ENCODE assay signal across 9 cellular contexts in the genomic region with DNA sequence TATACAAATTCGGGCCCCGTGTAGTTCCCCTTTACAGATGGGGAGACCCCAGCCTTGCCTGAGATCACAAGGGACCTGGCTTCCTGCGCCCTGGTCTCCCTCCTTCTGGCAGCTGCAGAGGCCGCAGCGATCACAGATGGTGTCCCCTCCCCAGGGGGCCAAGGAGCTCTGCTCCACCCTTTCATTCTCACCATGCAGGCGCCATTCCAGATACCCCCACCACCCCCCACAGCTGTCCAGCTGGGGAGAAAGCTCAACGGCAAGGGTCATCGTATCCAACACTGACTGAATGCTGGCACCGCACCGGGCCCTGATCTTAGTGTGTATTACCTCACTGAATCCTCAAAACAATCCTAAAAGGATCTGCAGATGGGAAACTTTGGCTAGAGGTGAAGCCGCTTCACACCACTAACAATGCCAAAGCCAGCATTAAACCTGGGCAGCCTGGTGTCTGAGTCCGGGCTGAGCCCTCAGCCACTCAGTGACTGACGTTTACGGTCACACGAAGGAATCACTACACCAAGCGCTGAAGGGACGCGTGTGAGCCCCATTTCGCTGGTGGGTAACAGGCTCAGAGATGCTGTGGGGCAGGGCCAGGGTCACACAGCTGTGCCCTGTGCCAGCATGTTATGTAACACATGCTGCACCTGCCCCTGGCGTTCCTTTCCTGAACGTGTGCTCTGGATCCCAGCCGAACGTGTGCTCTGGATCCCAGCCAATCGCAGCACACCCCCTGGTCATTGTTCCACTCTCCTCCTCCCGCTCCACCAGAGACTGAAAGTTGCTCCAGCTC. TPM values are rescaled to one million over a fixed set of nuclear protein-coding genes. Genes with fewer than 3 reads are reported as not detected.
DNase-seq lines count a peak whose midpoint lies in the region; ATAC-seq and TF ChIP-seq lines count a peak whose summit lies in the region.
"Had no signal": no experiment of that assay in that cellular context is flagged by ENCODE, and none has a peak within 500 bp of the region (broad histone marks: within the 10 kb centered on the region; RNA-seq: fewer than 3 reads in every experiment).

No MANE protein-coding gene starts in this region.

- H3K27ac ChIP-seq in heart right ventricle (peak overlapping the region in 9 of 10 donors; percentile 13 to 81 (median 73)), upper lobe of right lung (peak overlapping the region; percentile 11)

- peak overlapping the region; percentile 66 for H3K9ac ChIP-seq in NT2/D1 (ENCODE audit: insufficient read length, low read depth)

- H3K27ac Mint-ChIP-seq in activated naive CD4-positive, alpha-beta T cell treated with anti-CD3 and anti-CD28 coated beads, Interleukin-2, amount 50 U/mL, for 72 hours: peak overlapping the region; percentile 56 to 62
- H3K27ac Mint-ChIP-seq in HFFc6: no peak overlapping the region

- H3K36me3 Mint-ChIP-seq in activated naive CD4-positive, alpha-beta T cell treated with anti-CD3 and anti-CD28 coated beads, Interleukin-2, amount 50 U/mL, for 72 hours: no peaks in the 10 kb centered on the region
- no peaks in the 10 kb centered on the region for H3K36me3 Mint-ChIP-seq in HFFc6 (ENCODE audit: low read depth)

- H3K27me3 Mint-ChIP-seq in HFFc6 (ENCODE audit: insufficient read depth): peaks cover 10% of the 10 kb centered on the region
- H3K27me3 Mint-ChIP-seq: CD8-positive, alpha-beta memory T cell had no signal

- peaks cover 37% of the 10 kb centered on the region for H3K4me1 ChIP-seq in NT2/D1 (ENCODE audit: insufficient read depth, insufficient read length)
- peaks cover 30 to 86% (median 75%) of the 10 kb centered on the region in 9 donors for H3K4me1 ChIP-seq in heart right ventricle
- H3K4me1 ChIP-seq in upper lobe of right lung: peaks cover 24% of the 10 kb centered on the region

- TF ChIP-seq CTCF in heart right ventricle (IDR thresholded peaks at IDR 0.05) (no peak), upper lobe of right lung (IDR thresholded peaks at IDR 0.05) (no peak), HFFc6 (IDR thresholded peaks at IDR 0.05) (no peak)

- H3K9me3 ChIP-seq in NT2/D1 (ENCODE audit: insufficient read depth, low read length) (no peaks in the 10 kb centered on the region), heart right ventricle (no peaks in the 10 kb centered on the region), upper lobe of right lung (no peaks in the 10 kb centered on the region)

- WGBS in heart right ventricle, 2 donors: 45 to 71% methylated on average over 25 of the region's 25 CpGs

- intact Hi-C loops in heart right ventricle (cut with DNase I) (no loop called here), upper lobe of right lung (cut with DNase I) (no loop called here)

- H3K9me3 Mint-ChIP-seq in activated naive CD4-positive, alpha-beta T cell treated with anti-CD3 and anti-CD28 coated beads, Interleukin-2, amount 50 U/mL, for 72 hours: no peaks in the 10 kb centered on the region
- H3K9me3 Mint-ChIP-seq in HFFc6: no peaks in the 10 kb centered on the region
- H3K9me3 Mint-ChIP-seq: CD8-positive, alpha-beta memory T cell had no signal

- no peak overlapping the region for H3K4me3 Mint-ChIP-seq in HFFc6
- H3K4me3 Mint-ChIP-seq: CD8-positive, alpha-beta memory T cell had no signal

- peak overlapping the region; percentile 24 for H3K4me3 ChIP-seq in NT2/D1 (ENCODE audit: insufficient read length, low read depth)
- H3K4me3 ChIP-seq in heart right ventricle: peak overlapping the region in 8 of 10 donors; percentile 21 to 54 (median 44)
- H3K4me3 ChIP-seq in upper lobe of right lung: no peak overlapping the region

- peaks cover 7% of the 10 kb centered on the region for H3K27me3 ChIP-seq in NT2/D1 (ENCODE audit: insufficient read depth, insufficient read length)
- no peaks in the 10 kb centered on the region for H3K27me3 ChIP-seq in heart right ventricle
- no peaks in the 10 kb centered on the region for H3K27me3 ChIP-seq in upper lobe of right lung

- DNase-seq in activated naive CD4-positive, alpha-beta T cell treated with anti-CD3 and anti-CD28 coated beads, Interleukin-2, amount 50 U/mL, for 72 hours (ENCODE audit: low spot score in 2 of 2): no peak
- DNase-seq in activated naive CD4-positive, alpha-beta T cell treated with anti-CD3 and anti-CD28 coated beads, Interleukin-2, amount 50 U/mL, for 16 hours: no peak
- DNase-seq in NT2/D1 (ENCODE audit: low read depth, low spot score) (no peak), heart right ventricle (peak in 1 of 2 donors; percentile 57), upper lobe of right lung (no peak), HFFc6 (no peak)

- H3K36me3 ChIP-seq in NT2/D1 (ENCODE audit: insufficient read depth, insufficient read length, low read length) (peaks cover 6% of the 10 kb centered on the region), heart right ventricle (no peaks in the 10 kb centered on the region), upper lobe of right lung (no peaks in the 10 kb centered on the region)

- peaks cover 66% of the 10 kb centered on the region for H3K4me1 Mint-ChIP-seq in HFFc6 (ENCODE audit: low read depth)

- no peak for ATAC-seq in activated naive CD4-positive, alpha-beta T cell treated with anti-CD3 and anti-CD28 coated beads, Interleukin-2, amount 50 U/mL, for 72 hours
- ATAC-seq in heart right ventricle: peak in 1 of 8 donors; percentile 1
- ATAC-seq in upper lobe of right lung: no peak
- ATAC-seq in HG03280 (IDR thresholded peaks at IDR 0.05; ENCODE audit: unreplicated experiment): no peak
- ATAC-seq in HG03571 (IDR thresholded peaks at IDR 0.05; ENCODE audit: unreplicated experiment): no peak

RNA-seq across cellular contexts. Expression of gene IQSEC1, which starts 51.9 kb away (rescaled TPM):
- 10 to 100 TPM; 25.0 to 37.1 TPM for total RNA-seq in activated naive CD4-positive, alpha-beta T cell treated with anti-CD3 and anti-CD28 coated beads, Interleukin-2, amount 50 U/mL, for 72 hours
- total RNA-seq in heart right ventricle: 10 to 100 TPM; 55.9 to 73.9 (median 60.7) TPM
- polyA plus RNA-seq in heart right ventricle: 10 to 100 TPM; 13.1 to 29.7 TPM
- total RNA-seq in upper lobe of right lung: 61.6 TPM
- total RNA-seq in HFFc6 (2021; fragmentation: NEBNext Ultra II Directional; extraction: Animal tissue kit (Norgen Biotek cat#: 25700)): 10 to 100 TPM; 21.1 to 25.1 (median 21.9) TPM
